ENCODE assay signal across 21 cellular contexts in genomic region chr22:48884292-48884691, GRCh38.
"Had no signal": no experiment of that assay in that cellular context is flagged by ENCODE, and none has a peak within 500 bp of the region (broad histone marks: within the 10 kb centered on the region; RNA-seq: fewer than 3 reads in every experiment).

No MANE protein-coding gene starts in this region.

- ATAC-seq: activated naive CD8-positive, alpha-beta T cell treated with anti-CD3 and anti-CD28 coated beads, Interleukin-2, amount 50 U/mL, for 24 hours; natural killer cell; stimulated activated naive CD8-positive, alpha-beta T cell treated with anti-CD3 and anti-CD28 coated beads, Interleukin-15, amount 100 ng/mL, for 72 hours had no signal

- H3K4me1 ChIP-seq: colonic mucosa, testis had no signal

- H3K36me3 ChIP-seq: colonic mucosa had no signal

- DNase-seq: activated CD4-positive, alpha-beta memory T cell treated with anti-CD3 and anti-CD28 coated beads for 36 hours; activated CD4-positive, alpha-beta T cell treated with anti-CD3 and anti-CD28 coated beads for 4 hours; activated naive CD4-positive, alpha-beta T cell treated with Interleukin-2 at 50 U/mL for 16 hours; activated naive CD8-positive, alpha-beta T cell treated with anti-CD3 and anti-CD28 coated beads, Interleukin-2, amount 50 U/mL, for 24 hours; activated T-cell treated with anti-CD3 and anti-CD28 coated beads for 4 hours; anterior cingulate cortex; central memory CD4-positive, alpha-beta T cell; colonic mucosa; erythroblast; foreskin melanocyte; glutamatergic neuron; hypothalamus; mesendoderm; natural killer cell; nucleus accumbens; SK-N-SH; stimulated activated CD4-positive, alpha-beta T cell treated with anti-CD3 and anti-CD28 coated beads, Interleukin-15, amount 100 ng/mL, for 24 hours; stimulated activated CD4-positive, alpha-beta T cell treated with anti-CD3 and anti-CD28 coated beads, Interleukin-2, amount 100 ng/mL, for 48 hours; stimulated activated naive CD8-positive, alpha-beta T cell treated with anti-CD3 and anti-CD28 coated beads, Interleukin-15, amount 100 ng/mL, for 72 hours; testis had no signal

- H3K9me3 ChIP-seq: colonic mucosa, SK-N-SH, testis had no signal

- H3K27ac ChIP-seq: colonic mucosa, skin epidermis, testis had no signal

- H3K4me3 ChIP-seq: colonic mucosa, skin epidermis, testis had no signal

- H3K27me3 ChIP-seq: colonic mucosa, testis had no signal
